ENCODE assay signal across 8 cellular contexts in genomic region chr12:49664591-49665146, GRCh38. TPM values are rescaled to one million over a fixed set of nuclear protein-coding genes. Genes with fewer than 3 reads are reported as not detected.
DNase-seq lines count a peak whose midpoint lies in the region; ATAC-seq lines count a peak whose summit lies in the region.

No MANE protein-coding gene starts in this region.

- CTCF ChIA-PET in activated CD4-positive, alpha-beta memory T cell treated with anti-CD3 and anti-CD28 coated beads, Interleukin-2, amount 10 ng/mL, durations not matched to agents 7 days and 5 days (lab: Charles Lee) = interaction anchor here (0.8 to 3.2 kb wide), 3 partner anchors 20 to 40 kb away, joined by 3 to 18 read pairs (median 4); no protein-coding TSS in a partner anchor

- peak; percentile 46 for ATAC-seq in GM18861 (IDR thresholded peaks at IDR 0.05; ENCODE audit: unreplicated experiment)
- ATAC-seq in HG02840 (IDR thresholded peaks at IDR 0.05; ENCODE audit: low FRiP score, unreplicated experiment) = peak; percentile 52

- H3K27ac Mint-ChIP-seq in activated CD4-positive, alpha-beta memory T cell treated with anti-CD3 and anti-CD28 coated beads, Interleukin-2, amount 10 ng/mL, durations not matched to agents 7 days and 5 days = peak overlapping the region; percentile 95

- H3K27ac ChIP-seq in mesodermal cell (ENCODE audit: low read depth, low read length, severe bottlenecking) = peak overlapping the region; percentile 98

- POLR2A ChIA-PET in activated CD4-positive, alpha-beta memory T cell treated with anti-CD3 and anti-CD28 coated beads, Interleukin-2, amount 10 ng/mL, durations not matched to agents 7 days and 5 days (lab: Charles Lee) = interaction anchor here (1.6 to 7.2 kb wide), 3 partner anchors 9 to 298 kb away, joined by 5 to 80 read pairs (median 50); partner anchors contain the start of gene FMNL3

- DNase-seq in activated CD4-positive, alpha-beta memory T cell treated with anti-CD3 and anti-CD28 coated beads, Interleukin-2, amount 10 ng/mL, durations not matched to agents 7 days and 5 days = no peak
- DNase-seq in DMS53 (lab: John Stamatoyannopoulos, UW) (no peak), Ammon's horn (ENCODE audit: low spot score) (no peak), NCI-H1436 (lab: John Stamatoyannopoulos, UW) (no peak), NCI-H446 treated with DMSO at 0.1 percent for 48 hours (lab: John Stamatoyannopoulos, UW) (no peak)

- no peak overlapping the region for H3K4me3 Mint-ChIP-seq in activated CD4-positive, alpha-beta memory T cell treated with anti-CD3 and anti-CD28 coated beads, Interleukin-2, amount 10 ng/mL, durations not matched to agents 7 days and 5 days

- WGBS in mesodermal cell (ENCODE audit: insufficient coverage in 2 of 2), 2 experiments = 93% methylated on average over 2 to 3 of the region's 4 CpGs

- H3K9me3 Mint-ChIP-seq in activated CD4-positive, alpha-beta memory T cell treated with anti-CD3 and anti-CD28 coated beads, Interleukin-2, amount 10 ng/mL, durations not matched to agents 7 days and 5 days = no peaks in the 10 kb centered on the region

- no peaks in the 10 kb centered on the region for H3K27me3 Mint-ChIP-seq in activated CD4-positive, alpha-beta memory T cell treated with anti-CD3 and anti-CD28 coated beads, Interleukin-2, amount 10 ng/mL, durations not matched to agents 7 days and 5 days

- H3K4me1 Mint-ChIP-seq in activated CD4-positive, alpha-beta memory T cell treated with anti-CD3 and anti-CD28 coated beads, Interleukin-2, amount 10 ng/mL, durations not matched to agents 7 days and 5 days = peaks cover 66% of the 10 kb centered on the region

- H3K9me3 ChIP-seq in mesodermal cell (ENCODE audit: control insufficient read depth, low read length) = no peaks in the 10 kb centered on the region

- peaks cover 68% of the 10 kb centered on the region for H3K36me3 ChIP-seq in mesodermal cell (ENCODE audit: control insufficient read depth, insufficient read depth, low read length)

- H3K4me1 ChIP-seq in mesodermal cell (ENCODE audit: control insufficient read depth, insufficient read depth, low read length, poor library complexity, severe bottlenecking) = peaks cover 46% of the 10 kb centered on the region

- H3K36me3 Mint-ChIP-seq in activated CD4-positive, alpha-beta memory T cell treated with anti-CD3 and anti-CD28 coated beads, Interleukin-2, amount 10 ng/mL, durations not matched to agents 7 days and 5 days (ENCODE audit: low read depth) = peaks cover 43% of the 10 kb centered on the region

- no peak overlapping the region for H3K4me3 ChIP-seq in mesodermal cell (ENCODE audit: extremely low read depth, insufficient read depth, low read length, poor library complexity, severe bottlenecking)

RNA-seq across cellular contexts. Expression of gene PRPF40B, which starts 41.3 kb away (rescaled TPM):
- 1 to 10 TPM; 8.0 to 8.7 TPM for total RNA-seq in activated CD4-positive, alpha-beta memory T cell treated with anti-CD3 and anti-CD28 coated beads, Interleukin-2, amount 10 ng/mL, durations not matched to agents 7 days and 5 days
- polyA plus RNA-seq in mesodermal cell (2013, experiment 1 of 2) = 14.7 TPM
- 13.0 TPM for polyA plus RNA-seq in mesodermal cell (2013, experiment 2 of 2)

RNA-seq across cellular contexts. Expression of gene FMNL3, which starts 42.5 kb away (rescaled TPM):
- 10 to 100 TPM; 34.7 to 34.9 TPM for total RNA-seq in activated CD4-positive, alpha-beta memory T cell treated with anti-CD3 and anti-CD28 coated beads, Interleukin-2, amount 10 ng/mL, durations not matched to agents 7 days and 5 days
- polyA plus RNA-seq in mesodermal cell (2013, experiment 1 of 2) = 45.1 TPM
- polyA plus RNA-seq in mesodermal cell (2013, experiment 2 of 2) = 35.3 TPM

RNA-seq across cellular contexts. Expression of gene FAM186B, which starts 59.2 kb away (rescaled TPM):
- not detected for total RNA-seq in activated CD4-positive, alpha-beta memory T cell treated with anti-CD3 and anti-CD28 coated beads, Interleukin-2, amount 10 ng/mL, durations not matched to agents 7 days and 5 days
- 0.18 TPM for polyA plus RNA-seq in mesodermal cell (2013, experiment 1 of 2)
- polyA plus RNA-seq in mesodermal cell (2013, experiment 2 of 2) = 0.20 TPM
